Comparison of ENCODE assay signal across 8 cellular contexts in genomic region chr10:62083413-62083794, GRCh38.
DNase-seq lines count a peak whose midpoint lies in the region; ATAC-seq, FAIRE-seq and TF ChIP-seq lines count a peak whose summit lies in the region.

No MANE protein-coding gene starts in this region.

- POLR2A ChIA-PET in activated naive CD8-positive, alpha-beta T cell treated with anti-CD3 and anti-CD28 coated beads, Interleukin-2, amount 10 ng/mL, durations not matched to agents 7 days and 5 days (lab: Charles Lee): interaction anchor here (0.5 to 2.7 kb wide), 12 partner anchors 10 to 183 kb away, joined by 3 to 27 read pairs (median 4); no protein-coding TSS in a partner anchor

- ATAC-seq in activated naive CD8-positive, alpha-beta T cell treated with anti-CD3 and anti-CD28 coated beads, Interleukin-2, amount 10 ng/mL, durations not matched to agents 7 days and 5 days (ENCODE audit: low read depth): peak; percentile 24
- peak; percentile 65 for ATAC-seq in thoracic aorta (ENCODE audit: insufficient number of reproducible peaks, low FRiP score, low read depth)

- peaks cover 81% of the 10 kb centered on the region for H3K36me3 Mint-ChIP-seq in activated naive CD4-positive, alpha-beta T cell treated with anti-CD3 and anti-CD28 coated beads for 36 hours (ENCODE audit: low read depth)
- H3K36me3 Mint-ChIP-seq in activated naive CD8-positive, alpha-beta T cell treated with anti-CD3 and anti-CD28 coated beads, Interleukin-2, amount 10 ng/mL, durations not matched to agents 7 days and 5 days: peaks cover 57% of the 10 kb centered on the region

- H3K4me1 Mint-ChIP-seq in activated naive CD4-positive, alpha-beta T cell treated with anti-CD3 and anti-CD28 coated beads for 36 hours (ENCODE audit: low read depth): peaks cover 86% of the 10 kb centered on the region
- H3K4me1 Mint-ChIP-seq in activated naive CD8-positive, alpha-beta T cell treated with anti-CD3 and anti-CD28 coated beads, Interleukin-2, amount 10 ng/mL, durations not matched to agents 7 days and 5 days: peaks cover 54% of the 10 kb centered on the region

- H3K27ac ChIP-seq in kidney (ENCODE audit: low read depth in 2 of 2, low read length in 2 of 2): peak overlapping the region; percentile 60 to 79
- peak overlapping the region; percentile 77 to 85 for H3K27ac ChIP-seq in thoracic aorta

- FAIRE-seq in kidney (lab: Jason Lieb, UNC): no peak

- intact Hi-C loops in activated naive CD4-positive, alpha-beta T cell treated with anti-CD3 and anti-CD28 coated beads for 36 hours (cut with micrococcal nuclease): no loop called here
- intact Hi-C loops in kidney (cut with DNase I): no loop called here

- no peaks in the 10 kb centered on the region for H3K27me3 Mint-ChIP-seq in activated naive CD4-positive, alpha-beta T cell treated with anti-CD3 and anti-CD28 coated beads for 36 hours (ENCODE audit: low read depth)
- no peaks in the 10 kb centered on the region for H3K27me3 Mint-ChIP-seq in activated naive CD8-positive, alpha-beta T cell treated with anti-CD3 and anti-CD28 coated beads, Interleukin-2, amount 10 ng/mL, durations not matched to agents 7 days and 5 days

- H3K9me3 ChIP-seq in kidney (ENCODE audit: control insufficient read depth in 1 of 2, low read length in 2 of 2): no peaks in the 10 kb centered on the region
- no peaks in the 10 kb centered on the region for H3K9me3 ChIP-seq in thoracic aorta

- H3K4me3 ChIP-seq in kidney (ENCODE audit: low read length in 2 of 2): no peak overlapping the region
- H3K4me3 ChIP-seq in thoracic aorta: peak overlapping the region; percentile 56

- H3K4me1 ChIP-seq in kidney (ENCODE audit: control insufficient read depth in 1 of 2, insufficient read depth in 1 of 2, low read depth in 1 of 2, low read length in 2 of 2) (peaks cover 23 to 31% of the 10 kb centered on the region in 2 donors), thoracic aorta (ENCODE audit: control insufficient read depth in 1 of 2, low read depth in 2 of 2) (peaks cover 44 to 73% of the 10 kb centered on the region in 2 donors)

- no peak for DNase-seq in activated naive CD4-positive, alpha-beta T cell treated with anti-CD3 and anti-CD28 coated beads for 36 hours
- DNase-seq in activated naive CD4-positive, alpha-beta T cell (lab: John Stamatoyannopoulos, UW): no peak
- no peak for DNase-seq in activated naive CD8-positive, alpha-beta T cell treated with anti-CD3 and anti-CD28 coated beads, Interleukin-2, amount 10 ng/mL, durations not matched to agents 7 days and 5 days
- DNase-seq in kidney (no peak), thoracic aorta (ENCODE audit: low spot score) (no peak), RKO (ENCODE audit: low spot score) (no peak)
- DNase-seq in effector CD4-positive, alpha-beta T cell: no peak
- DNase-seq in activated CD4-positive, alpha-beta T cell treated with anti-CD3 and anti-CD28 coated beads for 1 hour: no peak

- CTCF ChIA-PET in activated naive CD4-positive, alpha-beta T cell treated with anti-CD3 and anti-CD28 coated beads for 36 hours (lab: Charles Lee): interaction anchor here (1.0 kb wide), 1 partner anchor 43 kb away, joined by 3 read pairs; no protein-coding TSS in a partner anchor

- H3K27ac Mint-ChIP-seq in activated naive CD4-positive, alpha-beta T cell treated with anti-CD3 and anti-CD28 coated beads for 36 hours: peak overlapping the region; percentile 89
- H3K27ac Mint-ChIP-seq in activated naive CD8-positive, alpha-beta T cell treated with anti-CD3 and anti-CD28 coated beads, Interleukin-2, amount 10 ng/mL, durations not matched to agents 7 days and 5 days: peak overlapping the region; percentile 94

- H3K9me3 Mint-ChIP-seq in activated naive CD4-positive, alpha-beta T cell treated with anti-CD3 and anti-CD28 coated beads for 36 hours: no peaks in the 10 kb centered on the region
- H3K9me3 Mint-ChIP-seq in activated naive CD8-positive, alpha-beta T cell treated with anti-CD3 and anti-CD28 coated beads, Interleukin-2, amount 10 ng/mL, durations not matched to agents 7 days and 5 days: peaks cover 11% of the 10 kb centered on the region

- no peak overlapping the region for H3K9ac ChIP-seq in kidney (ENCODE audit: low read length in 2 of 2)

- peak overlapping the region; percentile 41 for H3K4me3 Mint-ChIP-seq in activated naive CD4-positive, alpha-beta T cell treated with anti-CD3 and anti-CD28 coated beads for 36 hours
- H3K4me3 Mint-ChIP-seq in activated naive CD8-positive, alpha-beta T cell treated with anti-CD3 and anti-CD28 coated beads, Interleukin-2, amount 10 ng/mL, durations not matched to agents 7 days and 5 days: peak overlapping the region; percentile 51

- H3K36me3 ChIP-seq in kidney (ENCODE audit: control insufficient read depth in 1 of 2, insufficient read depth in 2 of 2, low read length in 2 of 2) (peaks cover 15 to 29% of the 10 kb centered on the region in 2 donors), thoracic aorta (peaks cover 12% of the 10 kb centered on the region)

- TF ChIP-seq CTCF in kidney (IDR thresholded peaks at IDR 0.05; ENCODE audit: borderline replicate concordance, extremely low read depth, insufficient read depth): no peak
- no peak for TF ChIP-seq CTCF in thoracic aorta (IDR thresholded peaks at IDR 0.05)

- no peaks in the 10 kb centered on the region for H3K27me3 ChIP-seq in thoracic aorta (replicated peaks; ENCODE audit: insufficient read depth)
